15 cellular contexts compared by ENCODE assay signal in the genomic region with DNA sequence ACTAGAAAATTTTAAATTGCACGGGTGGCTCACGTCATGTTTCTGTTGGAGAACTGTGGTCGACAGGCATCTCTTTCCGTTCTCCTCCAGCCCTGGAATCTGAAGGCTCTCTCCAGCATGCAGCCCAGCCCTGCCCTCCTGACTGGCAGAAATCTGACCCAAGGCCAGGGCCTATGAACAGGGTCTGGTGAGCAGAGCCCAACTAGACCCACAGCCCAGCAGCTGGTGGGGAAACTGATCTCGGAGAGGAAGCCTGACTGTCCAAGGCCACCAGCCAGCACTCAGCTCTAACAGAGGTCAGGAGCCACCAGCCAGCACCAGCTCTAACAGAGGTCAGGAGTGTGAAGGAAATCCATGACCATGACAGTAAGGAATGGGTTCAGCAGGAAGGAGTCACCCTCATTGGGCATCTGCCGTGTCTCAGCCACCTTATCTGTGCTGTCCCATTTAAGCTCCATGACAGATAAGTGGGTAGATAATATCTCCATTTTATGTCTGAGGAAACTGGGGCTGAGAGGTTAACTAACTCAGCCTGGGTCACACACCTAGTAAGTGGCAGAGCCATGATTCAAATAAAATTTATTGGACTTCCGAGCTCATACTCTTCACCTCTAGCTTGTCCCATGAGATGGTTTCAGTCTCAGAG. TPM values are rescaled to one million over a fixed set of nuclear protein-coding genes. Genes with fewer than 3 reads are reported as not detected.
"Had no signal": no experiment of that assay in that cellular context is flagged by ENCODE, and none has a peak within 500 bp of the region (broad histone marks: within the 10 kb centered on the region; RNA-seq: fewer than 3 reads in every experiment).

No MANE protein-coding gene starts in this region.

- H3K36me3 Mint-ChIP-seq: activated naive CD4-positive, alpha-beta T cell treated with anti-CD3 and anti-CD28 coated beads, Interleukin-2, amount 10 ng/mL, durations not matched to agents 7 days and 5 days; naive thymus-derived CD8-positive, alpha-beta T cell had no signal

- H3K27ac ChIP-seq: cardiac muscle cell, gastrocnemius medialis, lower lobe of right lung, neutrophil, SK-N-MC, upper lobe of left lung had no signal

- H3K4me3 Mint-ChIP-seq: activated naive CD4-positive, alpha-beta T cell treated with anti-CD3 and anti-CD28 coated beads, Interleukin-2, amount 10 ng/mL, durations not matched to agents 7 days and 5 days; activated T-helper 1 cell treated with anti-CD3 and anti-CD28 coated beads, Interleukin-12 subunit alpha, Interleukin-12 subunit beta, Interleukin-2, Interleukin-4 antibody, amounts not matched to agents 30 ng/mL and 10 ng/mL and 1 ng/mL, durations not matched to agents 14 hours and 24 hours and 36 hours; naive thymus-derived CD8-positive, alpha-beta T cell had no signal

- H3K4me1 ChIP-seq: gastrocnemius medialis had no signal

- H3K27ac Mint-ChIP-seq: activated naive CD4-positive, alpha-beta T cell treated with anti-CD3 and anti-CD28 coated beads, Interleukin-2, amount 10 ng/mL, durations not matched to agents 7 days and 5 days; activated T-helper 1 cell treated with anti-CD3 and anti-CD28 coated beads, Interleukin-12 subunit alpha, Interleukin-12 subunit beta, Interleukin-2, Interleukin-4 antibody, amounts not matched to agents 30 ng/mL and 10 ng/mL and 1 ng/mL, durations not matched to agents 14 hours and 24 hours and 36 hours; naive thymus-derived CD8-positive, alpha-beta T cell; progenitor cell of endocrine pancreas had no signal

- H3K9me3 Mint-ChIP-seq: activated naive CD4-positive, alpha-beta T cell treated with anti-CD3 and anti-CD28 coated beads, Interleukin-2, amount 10 ng/mL, durations not matched to agents 7 days and 5 days; activated T-helper 1 cell treated with anti-CD3 and anti-CD28 coated beads, Interleukin-12 subunit alpha, Interleukin-12 subunit beta, Interleukin-2, Interleukin-4 antibody, amounts not matched to agents 30 ng/mL and 10 ng/mL and 1 ng/mL, durations not matched to agents 14 hours and 24 hours and 36 hours; naive thymus-derived CD8-positive, alpha-beta T cell had no signal

- H3K27me3 ChIP-seq: upper lobe of left lung had no signal

- H3K9me3 ChIP-seq: gastrocnemius medialis, lower lobe of right lung, neutrophil, upper lobe of left lung had no signal

- DNase-seq: activated CD4-positive, alpha-beta T cell treated with anti-CD3 and anti-CD28 coated beads, Interleukin-2, amount 50 U/mL, for 4 hours; activated CD4-positive, CD25-positive, alpha-beta regulatory T cell; activated naive CD4-positive, alpha-beta T cell treated with anti-CD3 and anti-CD28 coated beads, Interleukin-2, amount 10 ng/mL, durations not matched to agents 7 days and 5 days; gastrocnemius medialis; lower lobe of right lung; naive thymus-derived CD8-positive, alpha-beta T cell; stimulated activated CD4-positive, alpha-beta T cell treated with anti-CD3 and anti-CD28 coated beads, Interleukin-12 subunit alpha, Interleukin-12 subunit beta, amount 100 ng/mL, for 4 hours; stimulated activated naive CD4-positive, alpha-beta T cell treated with Interleukin-2 at 50 U/mL for 16 hours; upper lobe of left lung had no signal

- H3K36me3 ChIP-seq: cardiac muscle cell, gastrocnemius medialis, lower lobe of right lung, neutrophil, upper lobe of left lung had no signal

- H3K4me3 ChIP-seq: cardiac muscle cell, gastrocnemius medialis, lower lobe of right lung, SK-N-MC, upper lobe of left lung had no signal

RNA-seq across cellular contexts. Expression of gene PKP1, which starts 20.2 kb away (rescaled TPM):
- total RNA-seq: activated T-helper 1 cell treated with anti-CD3 and anti-CD28 coated beads, Interleukin-12 subunit alpha, Interleukin-12 subunit beta, Interleukin-2, Interleukin-4 antibody, amounts not matched to agents 30 ng/mL and 10 ng/mL and 1 ng/mL, durations not matched to agents 14 hours and 24 hours and 36 hours; naive thymus-derived CD8-positive, alpha-beta T cell; progenitor cell of endocrine pancreas; T-helper 1 cell treated with Interleukin-12 subunit alpha and Interleukin-12 subunit beta and Interleukin-4 antibody, amounts not matched to agents 30 ng/mL and 1 ng/mL, for 36 hours had no signal
- polyA plus RNA-seq: cardiac muscle cell; naive thymus-derived CD8-positive, alpha-beta T cell had no signal
